25 cellular contexts compared by ENCODE assay signal in genomic region chr7:36299223-36299760, GRCh38.
DNase-seq lines count a peak whose midpoint lies in the region; ATAC-seq, FAIRE-seq and TF ChIP-seq lines count a peak whose summit lies in the region.
"Had no signal": no experiment of that assay in that cellular context is flagged by ENCODE, and none has a peak within 500 bp of the region (broad histone marks: within the 10 kb centered on the region; RNA-seq: fewer than 3 reads in every experiment).

No MANE protein-coding gene starts in this region.

- no peak overlapping the region; the same call in 1 of the 2 replicates for H2BK15ac ChIP-seq in H1 (ENCODE audit: low read length)

- H3K14ac ChIP-seq in H1 (ENCODE audit: insufficient read length), result no peak overlapping the region

- H3K4me1 ChIP-seq in NT2/D1 (ENCODE audit: insufficient read depth, insufficient read length) (peaks cover 10% of the 10 kb centered on the region), H1 (replicated peaks in 1 of 4; ENCODE audit: control insufficient read depth in 3 of 4, insufficient read depth in 4 of 4, low read length in 3 of 4) (peaks cover 0 to 5% (median 0%) of the 10 kb centered on the region in 4 experiments; a peak in 2 of 7 replicates), gastrocnemius medialis (peaks cover 43 to 44% of the 10 kb centered on the region in 2 donors)
- H3K4me1 ChIP-seq: Caco-2, HAP-1 had no signal

- H3K56ac ChIP-seq in H1 (replicated peaks; ENCODE audit: insufficient read length, low read depth, low read length), result no peak overlapping the region

- 92% methylated on average over 16 of the region's 16 CpGs; no CpG with 5 or more reads in 1 of the 2 experiments for WGBS in H1 (ENCODE audit: extremely low coverage in 1 of 2, insufficient coverage in 1 of 2, insufficient read length in 1 of 2, insufficient replicate concordance in 2 of 2, low coverage in 1 of 2, low lambda C conversion rate in 2 of 2, missing lambda C conversion rate in 1 of 2), 2 experiments

- H3K23me2 ChIP-seq in H1 (ENCODE audit: low read depth, low read length), result no peaks in the 10 kb centered on the region

- no peak overlapping the region for H3K4me3 ChIP-seq in NT2/D1 (ENCODE audit: insufficient read length, low read depth)
- H3K4me3 ChIP-seq in H1 (ENCODE audit: extremely low read depth in 1 of 4, insufficient read depth in 2 of 4, low read depth in 3 of 4, low read length in 4 of 4), result no peak overlapping the region
- no peak overlapping the region for H3K4me3 ChIP-seq in gastrocnemius medialis
- H3K4me3 ChIP-seq: BLaER1, GM23338, HAP-1 had no signal

- H4K5ac ChIP-seq in H1 (ENCODE audit: insufficient read length, low read depth, low read length), result no peak overlapping the region

- peak overlapping the region; percentile 43 for H3K9ac ChIP-seq in NT2/D1 (ENCODE audit: insufficient read length, low read depth)
- H3K9ac ChIP-seq in H1 (replicated peaks in 1 of 4; ENCODE audit: extremely low read depth in 1 of 4, low read depth in 3 of 4, low read length in 3 of 4), result no peak overlapping the region
- H3K9ac ChIP-seq: BLaER1 had no signal

- H3K27ac ChIP-seq in H1 (ENCODE audit: low read depth, low read length) (no peak overlapping the region), gastrocnemius medialis (peak overlapping the region in 3 of 4 donors; percentile 18 to 91 (median 85))
- H3K27ac ChIP-seq: 22Rv1, BLaER1, C4-2B had no signal

- CTCF ChIA-PET in H1 (lab: Charles Lee; ENCODE audit: partially characterized antibody), result interaction anchor here (1.0 to 4.8 kb wide), 8 partner anchors 9 to 314 kb away, joined by 3 to 40 read pairs (median 15); no protein-coding TSS in a partner anchor

- H3K36me3 ChIP-seq in NT2/D1 (ENCODE audit: insufficient read depth, insufficient read length, low read length) (peaks cover 14% of the 10 kb centered on the region), H1 (ENCODE audit: control insufficient read depth in 2 of 4, insufficient read depth in 4 of 4, low read length in 3 of 4) (peaks cover 0 to 3% (median 0%) of the 10 kb centered on the region in 4 experiments; a peak in 1 of 8 replicates), gastrocnemius medialis (peaks cover 0 to 22% of the 10 kb centered on the region in 2 donors)
- H3K36me3 ChIP-seq: HAP-1 had no signal

- no peaks in the 10 kb centered on the region for H3K27me3 ChIP-seq in NT2/D1 (ENCODE audit: insufficient read depth, insufficient read length)
- H3K27me3 ChIP-seq in H1 (replicated peaks in 1 of 4; ENCODE audit: control insufficient read depth in 3 of 4, extremely low read depth in 1 of 4, insufficient read depth in 3 of 4, low read length in 3 of 4), result no peaks in the 10 kb centered on the region
- no peaks in the 10 kb centered on the region for H3K27me3 ChIP-seq in gastrocnemius medialis
- H3K27me3 ChIP-seq: BLaER1 had no signal

- no peak for TF ChIP-seq RAD21 in H1 (IDR thresholded peaks at IDR 0.05 in 1 of 2, conservative IDR thresholded peaks at IDR 0.05 in 1 of 2; ENCODE audit: low read depth in 2 of 2, low read length in 2 of 2)

- no peak for TF ChIP-seq CTCF in H1 (IDR thresholded peaks at IDR 0.05; ENCODE audit: control extremely low read depth in 1 of 3, insufficient read depth in 1 of 3, low read depth in 1 of 3, low read length in 3 of 3)
- TF ChIP-seq CTCF in gastrocnemius medialis (IDR thresholded peaks at IDR 0.05 in 4 of 5, conservative IDR thresholded peaks at IDR 0.05 in 1 of 5), result no peak

- TF ChIP-seq EP300 in H1 (IDR thresholded peaks at IDR 0.05; ENCODE audit: borderline replicate concordance in 1 of 2, low read depth in 2 of 2, low read length in 2 of 2), result no peak

- POLR2A ChIA-PET in H1 (lab: Charles Lee; ENCODE audit: partially characterized antibody), result no interaction called here

- no peak overlapping the region for H2AK5ac ChIP-seq in H1 (ENCODE audit: low read depth, low read length)

- in situ Hi-C loops in gastrocnemius medialis (cut with MboI; ENCODE audit: low sequenced_read_pairs in 4 of 4), result loop anchor here (10.0 to 25.0 kb wide), 4 partner anchors 137 to 314 kb away; partner anchors contain the start of gene EEPD1 (in 4 of the 4)

- intact Hi-C loops in gastrocnemius medialis (cut with DNase I; ENCODE audit: low total_unique reads), result no loop called here

- 0 out of 2 replicates have a peak overlapping the region, but pooled peaks have one; percentile 17 for H2BK12ac ChIP-seq in H1 (ENCODE audit: low read depth, low read length)

- no peak for ATAC-seq in gastrocnemius medialis
- ATAC-seq: CD8-positive, alpha-beta T cell had no signal

- no peaks in the 10 kb centered on the region for H4K20me1 ChIP-seq in H1 (replicated peaks in 1 of 2; ENCODE audit: control insufficient read depth in 1 of 2, insufficient read depth in 2 of 2, low read length in 2 of 2)
- H4K20me1 ChIP-seq: BLaER1 had no signal

- H2BK20ac ChIP-seq in H1 (ENCODE audit: low read length), result no peak overlapping the region

- no peaks in the 10 kb centered on the region for H3K9me3 ChIP-seq in NT2/D1 (ENCODE audit: insufficient read depth, low read length)
- H3K9me3 ChIP-seq in H1 (ENCODE audit: insufficient read depth in 2 of 2, low read depth in 1 of 2, low read length in 1 of 2), result no peaks in the 10 kb centered on the region
- H3K9me3 ChIP-seq in gastrocnemius medialis, result no peaks in the 10 kb centered on the region
- H3K9me3 ChIP-seq: BLaER1, Caco-2, HAP-1 had no signal

- H4K91ac ChIP-seq in H1 (replicated peaks; ENCODE audit: insufficient read length, low read length), result no peak overlapping the region

- TF ChIP-seq POLR2A in H1 (IDR thresholded peaks at IDR 0.05; ENCODE audit: control extremely low read depth in 1 of 2, low read depth in 2 of 2, low read length in 2 of 2) (no peak), gastrocnemius medialis (IDR thresholded peaks at IDR 0.05) (no peak)

- no peak overlapping the region for H3K18ac ChIP-seq in H1 (ENCODE audit: extremely low read depth, low read length)

- FAIRE-seq in H1 (lab: Jason Lieb, UNC), result no peak
- FAIRE-seq: A204.1, D721Med, G401.6, GM12892, GM19239, H54 had no signal

- no peaks in the 10 kb centered on the region for H3K79me2 ChIP-seq in H1 (ENCODE audit: control insufficient read depth in 1 of 2, insufficient read depth in 2 of 2, low read length in 2 of 2)

- no peak overlapping the region for H3K23ac ChIP-seq in H1 (ENCODE audit: insufficient read length)

- no peak overlapping the region for H4K8ac ChIP-seq in H1 (ENCODE audit: extremely low read depth, insufficient read depth, low read length)

- H3K4me2 ChIP-seq in H1 (ENCODE audit: insufficient read depth in 1 of 2, low read depth in 2 of 2, low read length in 2 of 2), result no peak overlapping the region
- H3K4me2 ChIP-seq: BLaER1, GM23338 had no signal

- no peak overlapping the region for H2AFZ ChIP-seq in H1 (ENCODE audit: low read length)
- H2AFZ ChIP-seq: GM23338 had no signal

- H3K4ac ChIP-seq in H1 (replicated peaks; ENCODE audit: insufficient read length, low read depth, low read length), result no peak overlapping the region

- H2BK120ac ChIP-seq in H1 (replicated peaks; ENCODE audit: low read depth, low read length), result no peak overlapping the region

- no peak overlapping the region for H2BK5ac ChIP-seq in H1 (ENCODE audit: low read depth, low read length)

- peak; percentile 49 for DNase-seq in NCI-H748 (lab: John Stamatoyannopoulos, UW; ENCODE audit: unreplicated experiment)
- no peak for DNase-seq in NCI-H748 treated with DMSO at 0.1 percent for 48 hours (lab: John Stamatoyannopoulos, UW)
- DNase-seq in NT2/D1 (ENCODE audit: low read depth, low spot score), result no peak
- no peak for DNase-seq in H1 (ENCODE audit: low read depth in 1 of 2, low spot score in 2 of 2)
- no peak for DNase-seq in gastrocnemius medialis
- no peak for DNase-seq in islet precursor cell
- no peak for DNase-seq in effector CD4-positive, alpha-beta T cell
- DNase-seq in NCI-H82 (lab: John Stamatoyannopoulos, UW), result no peak
- DNase-seq: Caco-2; CD4-positive, CD25-positive, alpha-beta regulatory T cell; CD8-positive, alpha-beta T cell; DMS53; DMS79 treated with DMSO at 0.1 percent for 48 hours; HFFc6 had no signal

- H3K79me1 ChIP-seq in H1 (ENCODE audit: low read depth, low read length), result no peaks in the 10 kb centered on the region

TF ChIP-seq in H1, 55 proteins besides CTCF, POLR2A, EP300 and RAD21:
- no peak for TF ChIP-seq HDAC6 (IDR thresholded peaks at IDR 0.05; ENCODE audit: low read depth, low read length)
- TF ChIP-seq E2F6 (IDR thresholded peaks at IDR 0.05), result no peak
- no peak for TF ChIP-seq SP4 (IDR thresholded peaks at IDR 0.05; ENCODE audit: low read length)
- no peak for TF ChIP-seq TEAD4 (IDR thresholded peaks at IDR 0.05; ENCODE audit: low read depth, low read length)
- no peak for TF ChIP-seq SIN3A (conservative IDR thresholded peaks at IDR 0.05 in 1 of 2, IDR thresholded peaks at IDR 0.05 in 1 of 2; ENCODE audit: low read depth in 1 of 2, low read length in 2 of 2)
- no peak for TF ChIP-seq ZNF274 (IDR thresholded peaks at IDR 0.05; ENCODE audit: borderline replicate concordance, extremely low read depth, low read length)
- TF ChIP-seq CEBPB (IDR thresholded peaks at IDR 0.05; ENCODE audit: low read depth, low read length), result no peak
- TF ChIP-seq RBBP5 (IDR thresholded peaks at IDR 0.05; ENCODE audit: borderline replicate concordance, low read depth, low read length), result no peak
- TF ChIP-seq POLR2AphosphoS5 (IDR thresholded peaks at IDR 0.05; ENCODE audit: low read depth, low read length), result no peak
